Comparison of ENCODE assay signal across 9 cellular contexts in the genomic region with DNA sequence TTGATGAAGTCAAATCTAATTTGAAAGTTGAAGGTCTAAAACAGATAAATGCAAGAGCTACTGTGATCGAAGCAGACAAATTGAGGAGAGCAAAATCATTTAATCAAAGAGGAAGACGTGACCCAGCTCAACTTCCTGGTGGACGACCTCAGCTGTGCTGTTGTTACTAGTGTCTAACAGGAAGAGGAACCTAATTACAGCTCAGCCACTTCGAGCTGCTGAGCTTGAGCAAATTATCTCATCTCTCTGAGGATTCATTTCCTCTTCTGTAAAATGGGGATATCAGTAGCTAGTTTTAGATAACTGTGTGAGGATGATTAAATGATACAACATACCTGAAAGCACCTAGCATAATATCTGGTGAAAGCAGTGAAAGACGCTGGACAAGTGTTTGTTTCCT. TPM values are rescaled to one million over a fixed set of nuclear protein-coding genes. Genes with fewer than 3 reads are reported as not detected.
A peak's percentile ranks its signal among the peaks of the same experiment; 100 is the strongest.
DNase-seq lines count a peak whose midpoint lies in the region; ATAC-seq and TF ChIP-seq lines count a peak whose summit lies in the region.
"Had no signal": no experiment of that assay in that cellular context is flagged by ENCODE, and none has a peak within 500 bp of the region (broad histone marks: within the 10 kb centered on the region; RNA-seq: fewer than 3 reads in every experiment).

No MANE protein-coding gene starts in this region.

- peak overlapping the region; percentile 34 for H3K4me3 Mint-ChIP-seq in CD4-positive, alpha-beta T cell
- H3K4me3 Mint-ChIP-seq in MCF 10A (ENCODE audit: unreplicated experiment), result no peak overlapping the region

- H3K36me3 ChIP-seq in H7 (replicated peaks; ENCODE audit: control insufficient read depth, insufficient read depth, low read length) (no peaks in the 10 kb centered on the region), WERI-Rb-1 (no peaks in the 10 kb centered on the region)

- peak overlapping the region; percentile 71 for H3K27ac Mint-ChIP-seq in CD4-positive, alpha-beta T cell
- peak overlapping the region; percentile 47 to 63 for H3K27ac Mint-ChIP-seq in activated naive CD4-positive, alpha-beta T cell treated with anti-CD3 and anti-CD28 coated beads, Interleukin-2, amount 50 U/mL, for 72 hours
- no peak overlapping the region for H3K27ac Mint-ChIP-seq in MCF 10A (ENCODE audit: low read depth, unreplicated experiment)

- CTCF ChIA-PET in CD4-positive, alpha-beta T cell (lab: Charles Lee), result no interaction called here
- CTCF ChIA-PET in MCF 10A (lab: Yijun Ruan, JAX), result interaction anchor here (0.6 to 1.4 kb wide), 4 partner anchors 13 to 682 kb away, joined by 3 to 5 read pairs (median 4); no protein-coding TSS in a partner anchor

- H3K9me3 Mint-ChIP-seq in CD4-positive, alpha-beta T cell, result no peaks in the 10 kb centered on the region
- H3K9me3 Mint-ChIP-seq in activated naive CD4-positive, alpha-beta T cell treated with anti-CD3 and anti-CD28 coated beads, Interleukin-2, amount 50 U/mL, for 72 hours, result peaks cover 0 to 9% of the 10 kb centered on the region in 2 donors
- no peaks in the 10 kb centered on the region for H3K9me3 Mint-ChIP-seq in MCF 10A (ENCODE audit: unreplicated experiment)

- H3K4me3 ChIP-seq in H7 (ENCODE audit: insufficient read depth, low read depth, low read length) (no peak overlapping the region), WERI-Rb-1 (ENCODE audit: low read depth, low read length) (no peak overlapping the region)

- ATAC-seq in CD4-positive, alpha-beta T cell (ENCODE audit: poor library complexity), result peak; percentile 63
- peak; percentile 73 for ATAC-seq in HG03460 (IDR thresholded peaks at IDR 0.05; ENCODE audit: unreplicated experiment)
- peak in 1 of 2 donors; percentile 65 for ATAC-seq in activated naive CD4-positive, alpha-beta T cell treated with anti-CD3 and anti-CD28 coated beads, Interleukin-2, amount 50 U/mL, for 72 hours

- DNase-seq in CD4-positive, alpha-beta T cell, result peak in 1 of 10 experiments; percentile 8
- DNase-seq in GM19240 (ENCODE audit: insufficient read length, low spot score), result peak; percentile 36
- DNase-seq in activated naive CD4-positive, alpha-beta T cell treated with anti-CD3 and anti-CD28 coated beads, Interleukin-2, amount 50 U/mL, for 72 hours (ENCODE audit: low spot score in 2 of 2), result no peak
- no peak for DNase-seq in H7
- no peak for DNase-seq in WERI-Rb-1
- no peak for DNase-seq in MCF 10A (ENCODE audit: unreplicated experiment)
- no peak for DNase-seq in activated CD8-positive, alpha-beta memory T cell treated with anti-CD3 and anti-CD28 coated beads, Interleukin-2, amount 50 U/mL, for 48 hours

- intact Hi-C loops in CD4-positive, alpha-beta T cell (cut with DNase I, micrococcal nuclease), result no loop called here
- intact Hi-C loops in MCF 10A (cut with micrococcal nuclease), result no loop called here

- H3K27ac ChIP-seq in CD4-positive, alpha-beta T cell (ENCODE audit: low read depth, low read length), result no peak overlapping the region
- no peak overlapping the region for H3K27ac ChIP-seq in WERI-Rb-1

- H3K27me3 Mint-ChIP-seq in CD4-positive, alpha-beta T cell, result no peaks in the 10 kb centered on the region
- H3K27me3 Mint-ChIP-seq in MCF 10A (ENCODE audit: insufficient read depth, unreplicated experiment), result no peaks in the 10 kb centered on the region

- no TSS peak for BruUV-seq in MCF 10A (replicated peaks; lab: Mats Ljungman, UMichigan)

- TF ChIP-seq CTCF in CD4-positive, alpha-beta T cell (IDR thresholded peaks at IDR 0.05), result no peak
- TF ChIP-seq CTCF in WERI-Rb-1 (IDR thresholded peaks at IDR 0.05; ENCODE audit: low read depth, low read length) (no peak), MCF 10A (IDR thresholded peaks at IDR 0.05; ENCODE audit: unreplicated experiment) (no peak)

- no peaks in the 10 kb centered on the region for H3K36me3 Mint-ChIP-seq in CD4-positive, alpha-beta T cell (ENCODE audit: low read depth)
- peaks cover 0 to 10% of the 10 kb centered on the region in 2 donors for H3K36me3 Mint-ChIP-seq in activated naive CD4-positive, alpha-beta T cell treated with anti-CD3 and anti-CD28 coated beads, Interleukin-2, amount 50 U/mL, for 72 hours
- H3K36me3 Mint-ChIP-seq in MCF 10A (ENCODE audit: insufficient read depth, unreplicated experiment), result no peaks in the 10 kb centered on the region

- peaks cover 16% of the 10 kb centered on the region for H3K4me1 Mint-ChIP-seq in CD4-positive, alpha-beta T cell (ENCODE audit: low read depth)
- peaks cover 5% of the 10 kb centered on the region for H3K4me1 Mint-ChIP-seq in MCF 10A (ENCODE audit: insufficient read depth, unreplicated experiment)

- POLR2A ChIA-PET in CD4-positive, alpha-beta T cell (lab: Charles Lee), result interaction anchor here (0.8 kb wide), 1 partner anchor 550 kb away, joined by 3 read pairs; a partner anchor contains a TSS
- POLR2A ChIA-PET in MCF 10A (lab: Yijun Ruan, JAX), result no interaction called here

- no peaks in the 10 kb centered on the region for H3K27me3 ChIP-seq in CD4-positive, alpha-beta T cell (ENCODE audit: control insufficient read depth, insufficient read depth, low read length)
- H3K27me3 ChIP-seq in H7 (ENCODE audit: control insufficient read depth, insufficient read depth, low read length) (no peaks in the 10 kb centered on the region), WERI-Rb-1 (ENCODE audit: insufficient read depth, low read depth, severe bottlenecking) (peaks cover 32% of the 10 kb centered on the region)

- no peaks in the 10 kb centered on the region for H3K9me3 ChIP-seq in CD4-positive, alpha-beta T cell (ENCODE audit: control insufficient read depth, low read length)
- no peaks in the 10 kb centered on the region for H3K9me3 ChIP-seq in WERI-Rb-1 (ENCODE audit: severe bottlenecking)

RNA-seq across cellular contexts. Expression of a gene that starts 48.6 kb away (rescaled TPM):
- total RNA-seq in CD4-positive, alpha-beta T cell, result not detected
- total RNA-seq in activated naive CD4-positive, alpha-beta T cell treated with anti-CD3 and anti-CD28 coated beads, Interleukin-2, amount 50 U/mL, for 72 hours, result not detected
- total RNA-seq in H7 (2014; rRNA removed; shearing (Covaris generic)), result 2.8 TPM in 1 of 2 replicates, not detected in the other
- not detected in 2 replicates for total RNA-seq in MCF 10A (2022)
- total RNA-seq: activated CD8-positive, alpha-beta memory T cell treated with anti-CD3 and anti-CD28 coated beads for 36 hours had no signal
